ENCODE assay signal across 21 cellular contexts in genomic region chr3:175764722-175765121, GRCh38.
DNase-seq lines count a peak whose midpoint lies in the region; ATAC-seq and TF ChIP-seq lines count a peak whose summit lies in the region.
"Had no signal": no experiment of that assay in that cellular context is flagged by ENCODE, and none has a peak within 500 bp of the region (broad histone marks: within the 10 kb centered on the region; RNA-seq: fewer than 3 reads in every experiment).

No MANE protein-coding gene starts in this region.

- peaks cover 0 to 4% (median 0%) of the 10 kb centered on the region in 8 donors for H3K9me3 ChIP-seq in spleen
- H3K9me3 ChIP-seq: A549 had no signal

- peak; percentile 67 for ATAC-seq in sciatic nerve
- ATAC-seq: A549; CD8-positive, alpha-beta T cell; GM12878 had no signal

- WGBS in spleen, 5 donors = 86 to 98% (median 92%) methylated on average over 2 of the region's 2 CpGs

- H3K27me3 ChIP-seq in spleen (replicated peaks in 1 of 7) = no peaks in the 10 kb centered on the region
- H3K27me3 ChIP-seq: BLaER1 treated with 17β-estradiol and CSF1 and Interleukin-3, amounts not matched to agents 10 nM and 100 nM had no signal

- DNase-seq in COLO829 (ENCODE audit: low spot score) = peak; percentile 12
- peak; percentile 41 for DNase-seq in NCI-H69 (lab: John Stamatoyannopoulos, UW)
- DNase-seq in sciatic nerve (ENCODE audit: low spot score) = no peak
- no peak for DNase-seq in activated CD4-positive, CD25-positive, alpha-beta regulatory T cell treated with anti-CD3 and anti-CD28 coated beads, Interleukin-2, amount 50 U/mL, for 72 hours
- no peak for DNase-seq in spleen
- DNase-seq: AML-193; CD4-positive, alpha-beta T cell; CD8-positive, alpha-beta T cell; COR-L47; DMS 273 treated with DMSO at 0.1 percent for 48 hours; DMS153; DMS53; DMS79; DND-41; EL; GDM1 had no signal

- no peak for TF ChIP-seq POLR2A in spleen (IDR thresholded peaks at IDR 0.05)

- TF ChIP-seq CTCF in spleen (IDR thresholded peaks at IDR 0.05 in 8 of 11, conservative IDR thresholded peaks at IDR 0.05 in 3 of 11) = no peak

- intact Hi-C loops in sciatic nerve (cut with DNase I) = no loop called here
- intact Hi-C loops in spleen (cut with DNase I; ENCODE audit: low total_unique reads) = no loop called here

- no peak overlapping the region for H3K27ac ChIP-seq in spleen
- H3K27ac ChIP-seq: 22Rv1; A549; BLaER1 treated with 17β-estradiol and CSF1 and Interleukin-3, amounts not matched to agents 10 nM and 100 nM; C4-2B had no signal

- no peaks in the 10 kb centered on the region for H3K4me1 ChIP-seq in spleen
- H3K4me1 ChIP-seq: A549; BLaER1 treated with 17β-estradiol and CSF1 and Interleukin-3, amounts not matched to agents 10 nM and 100 nM had no signal

- H3K4me3 ChIP-seq in spleen = no peak overlapping the region
- H3K4me3 ChIP-seq: A549; BLaER1 treated with 17β-estradiol and CSF1 and Interleukin-3, amounts not matched to agents 10 nM and 100 nM; GM12878 had no signal

- no peaks in the 10 kb centered on the region for H3K36me3 ChIP-seq in spleen
- H3K36me3 ChIP-seq: BLaER1 treated with 17β-estradiol and CSF1 and Interleukin-3, amounts not matched to agents 10 nM and 100 nM had no signal

Comparison
In these comparisons a context has a peak if more than half of its experiments do, and no peak if none do; other contexts are left out.
1. DNase-seq: peak in COLO829 (single experiment) and NCI-H69 (single experiment); none in sciatic nerve (single experiment), activated CD4-positive, CD25-positive, alpha-beta regulatory T cell treated with anti-CD3 and anti-CD28 coated beads, Interleukin-2, amount 50 U/mL, for 72 hours (single experiment) and spleen (single experiment).